6 cellular contexts compared by ENCODE assay signal in the genomic region with DNA sequence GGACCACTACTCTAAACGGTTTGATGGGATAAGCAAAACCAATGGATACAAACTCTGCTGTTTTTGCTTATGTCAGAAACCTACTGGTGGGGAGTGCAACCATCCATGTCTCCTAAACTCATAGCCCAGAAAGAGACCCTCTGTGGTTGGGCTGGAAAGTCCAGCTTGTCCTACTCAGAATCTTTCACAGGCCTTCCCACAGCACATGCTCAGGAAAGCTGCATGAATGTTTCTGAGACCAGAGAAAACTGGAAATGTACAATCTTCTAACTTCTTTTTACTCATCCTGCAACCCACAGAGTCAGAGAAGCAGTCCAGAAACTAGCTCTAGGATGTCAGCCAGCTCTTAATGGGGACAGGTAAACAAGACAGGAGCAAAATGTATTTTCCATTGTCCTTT.
"Had no signal": no experiment of that assay in that cellular context is flagged by ENCODE, and none has a peak within 500 bp of the region (broad histone marks: within the 10 kb centered on the region; RNA-seq: fewer than 3 reads in every experiment).

No MANE protein-coding gene starts in this region.

- FAIRE-seq: H1, H54, K562 had no signal

- H3K4me2 ChIP-seq: GM23338 had no signal

- H3K4me3 ChIP-seq: GM23338, K562 had no signal

- H2AFZ ChIP-seq: GM23338 had no signal

- DNase-seq: HCEC 1CT, IMR-90 had no signal
